14 cellular contexts compared by ENCODE assay signal in genomic region chr4:41209187-41209586, GRCh38. TPM values are rescaled to one million over a fixed set of nuclear protein-coding genes. Genes with fewer than 3 reads are reported as not detected.
DNase-seq lines count a peak whose midpoint lies in the region; ATAC-seq and TF ChIP-seq lines count a peak whose summit lies in the region.
"Had no signal": no experiment of that assay in that cellular context is flagged by ENCODE, and none has a peak within 500 bp of the region (broad histone marks: within the 10 kb centered on the region; RNA-seq: fewer than 3 reads in every experiment).

No MANE protein-coding gene starts in this region.

- H3K27me3 ChIP-seq in mammary epithelial cell (ENCODE audit: insufficient read depth, low read length) (no peaks in the 10 kb centered on the region), foreskin keratinocyte (no peaks in the 10 kb centered on the region), HAP-1 (ENCODE audit: low read depth) (no peaks in the 10 kb centered on the region)
- H3K27me3 ChIP-seq: suprapubic skin had no signal

- no peaks in the 10 kb centered on the region for H3K9me3 ChIP-seq in mammary epithelial cell (replicated peaks; ENCODE audit: insufficient read depth, low read length)
- H3K9me3 ChIP-seq in HAP-1, result no peaks in the 10 kb centered on the region
- H3K9me3 ChIP-seq: suprapubic skin had no signal

- peaks cover 30% of the 10 kb centered on the region for H3K4me1 ChIP-seq in mammary epithelial cell (ENCODE audit: insufficient read depth, low read length)
- peaks cover 16% of the 10 kb centered on the region for H3K4me1 ChIP-seq in foreskin keratinocyte
- H3K4me1 ChIP-seq in HAP-1, result peaks cover 19% of the 10 kb centered on the region

- DNase-seq in A172 (ENCODE audit: low spot score) (peak; percentile 29), HuH-7 (ENCODE audit: low spot score) (peak; percentile 62), mammary epithelial cell (no peak), mesothelial cell of epicardium (ENCODE audit: low spot score in 2 of 2, unreplicated experiment in 2 of 2) (no peak), foreskin keratinocyte (no peak), HAP-1 (ENCODE audit: low spot score in 2 of 2) (no peak), GM10248 (ENCODE audit: extremely low spot score) (no peak)
- DNase-seq: activated CD8-positive, alpha-beta memory T cell treated with anti-CD3 and anti-CD28 coated beads, Interleukin-2, amount 50 U/mL, for 4 hours; Calu3; T-helper 1 cell had no signal

- POLR2A ChIA-PET in GM10248 (lab: Yijun Ruan, JAX), result no interaction called here

- WGBS in mammary epithelial cell (ENCODE audit: low coverage, missing lambda C conversion rate), result 78% methylated on average over 5 of the region's 5 CpGs

- dilution Hi-C loops in mammary epithelial cell (cut with HindIII; ENCODE audit: low sequenced_read_pairs), result loop anchor here (25.0 kb wide), 1 partner anchor 222 kb away; no protein-coding TSS in a partner anchor

- H3K9ac ChIP-seq in mammary epithelial cell (ENCODE audit: insufficient read depth, low read length), result no peak overlapping the region

- H3K79me2 ChIP-seq in mammary epithelial cell (ENCODE audit: insufficient read depth, low read length), result peaks cover 99% of the 10 kb centered on the region

- ATAC-seq in foreskin keratinocyte, result no peak
- ATAC-seq in GM21825 (IDR thresholded peaks at IDR 0.05; ENCODE audit: unreplicated experiment), result no peak
- ATAC-seq: activated CD4-positive, CD25-positive, alpha-beta regulatory T cell treated with anti-CD3 and anti-CD28 coated beads, Interleukin-2, amount 50 U/mL, for 24 hours; activated naive CD4-positive, alpha-beta T cell treated with anti-CD3 and anti-CD28 coated beads, Interleukin-2, amount 50 U/mL, for 72 hours had no signal

- H3K9me3 Mint-ChIP-seq in mesothelial cell of epicardium, result peaks cover 4% of the 10 kb centered on the region
- H3K9me3 Mint-ChIP-seq: activated naive CD4-positive, alpha-beta T cell treated with anti-CD3 and anti-CD28 coated beads, Interleukin-2, amount 50 U/mL, for 72 hours had no signal

- no peaks in the 10 kb centered on the region for H3K36me3 ChIP-seq in mammary epithelial cell (ENCODE audit: insufficient read depth, low read length)
- H3K36me3 ChIP-seq in HAP-1 (replicated peaks), result no peaks in the 10 kb centered on the region
- H3K36me3 ChIP-seq: suprapubic skin had no signal

- CTCF ChIA-PET in mammary epithelial cell (lab: Charles Lee; ENCODE audit: low non-redundant PET), result no interaction called here
- CTCF ChIA-PET in GM10248 (lab: Yijun Ruan, JAX), result interaction anchor here (1.0 to 9.2 kb wide), 4 partner anchors 9 to 230 kb away, joined by 3 to 85 read pairs (median 6); no protein-coding TSS in a partner anchor

- TF ChIP-seq CTCF in mammary epithelial cell (conservative IDR thresholded peaks at IDR 0.05 in 1 of 2, IDR thresholded peaks at IDR 0.05 in 1 of 2; ENCODE audit: extremely low read depth in 1 of 2, insufficient read depth in 1 of 2, low read depth in 1 of 2, low read length in 2 of 2), result no peak
- TF ChIP-seq CTCF in mesothelial cell of epicardium (IDR thresholded peaks at IDR 0.05; ENCODE audit: unreplicated experiment), result no peak
- no peak for TF ChIP-seq CTCF in foreskin keratinocyte (conservative IDR thresholded peaks at IDR 0.05)
- no peak for TF ChIP-seq CTCF in GM10248 (IDR thresholded peaks at IDR 0.05; ENCODE audit: control extremely low read depth, extremely low read depth, low read depth, missing control alignments)

- no peaks in the 10 kb centered on the region for H4K20me1 ChIP-seq in mammary epithelial cell (ENCODE audit: insufficient read depth, low read length)

- no peaks in the 10 kb centered on the region for H3K36me3 Mint-ChIP-seq in mesothelial cell of epicardium

- BruUV-seq in mammary epithelial cell (replicated peaks; lab: Mats Ljungman, UMichigan), result no TSS peak

- H2AFZ ChIP-seq in mammary epithelial cell (ENCODE audit: low read depth, low read length), result no peak overlapping the region

- H3K4me3 Mint-ChIP-seq in mesothelial cell of epicardium, result no peak overlapping the region

- intact Hi-C loops in mammary epithelial cell (cut with micrococcal nuclease), result no loop called here

- H3K4me3 ChIP-seq in mammary epithelial cell (replicated peaks in 1 of 3; ENCODE audit: insufficient read depth in 1 of 3, low read depth in 2 of 3, low read length in 3 of 3), result no peak overlapping the region
- H3K4me3 ChIP-seq in HAP-1, result no peak overlapping the region
- H3K4me3 ChIP-seq: suprapubic skin had no signal

- in situ Hi-C loops in mammary epithelial cell (cut with MboI; ENCODE audit: low sequenced_read_pairs in 2 of 2) (no loop called here), HAP-1 (cut with MboI; ENCODE audit: low sequenced_read_pairs) (loop anchor here (25.0 kb wide), 1 partner anchor 472 kb away; the partner anchor contains the start of gene NSUN7)

- peak overlapping the region; percentile 19 for H3K27ac ChIP-seq in mammary epithelial cell (ENCODE audit: insufficient read depth, low read depth, low read length)
- H3K27ac ChIP-seq in foreskin keratinocyte, result no peak overlapping the region
- H3K27ac ChIP-seq: suprapubic skin had no signal

- H3K4me1 Mint-ChIP-seq in mesothelial cell of epicardium, result peaks cover 40% of the 10 kb centered on the region

- no peaks in the 10 kb centered on the region for H3K27me3 Mint-ChIP-seq in mesothelial cell of epicardium (ENCODE audit: low read depth)

- peak overlapping the region; percentile 1 for H3K4me2 ChIP-seq in mammary epithelial cell (ENCODE audit: insufficient read depth, low read depth, low read length)

- H3K27ac Mint-ChIP-seq in mesothelial cell of epicardium, result peak overlapping the region; percentile 67
- H3K27ac Mint-ChIP-seq: activated naive CD4-positive, alpha-beta T cell treated with anti-CD3 and anti-CD28 coated beads, Interleukin-2, amount 50 U/mL, for 72 hours had no signal

RNA-seq across cellular contexts. Expression of gene APBB2, which starts 5.2 kb away (rescaled TPM):
- total RNA-seq in A172 (2014; rRNA removed; shearing (Covaris generic)), result 49.1 and 56.8 TPM in 2 replicates
- total RNA-seq in mammary epithelial cell, result 10 to 100 TPM; 75.8 to 81.7 TPM
- polyA plus RNA-seq in mammary epithelial cell, result 60.8 TPM
- 74.3 TPM for polyA minus RNA-seq in mammary epithelial cell
- total RNA-seq in mesothelial cell of epicardium, result 56.6 to 63.5 TPM (median 63.2 TPM) in 3 replicates
- 52.4 and 52.6 TPM in 2 replicates for total RNA-seq in foreskin keratinocyte
- 11.3 and 12.1 TPM in 2 replicates for polyA plus RNA-seq in foreskin keratinocyte

RNA-seq across cellular contexts. Expression of gene UCHL1, which starts 47.5 kb away (rescaled TPM):
- 2,111 and 2,441 TPM in 2 replicates for total RNA-seq in A172 (2014; rRNA removed; shearing (Covaris generic))
- total RNA-seq in mammary epithelial cell, result 10 to 100 TPM in 1 of 2 donors, 1 to 10 TPM in 1; 2.3 to 11.3 TPM
- 20.2 TPM for polyA plus RNA-seq in mammary epithelial cell
- 11.2 TPM for polyA minus RNA-seq in mammary epithelial cell
- 161 to 181 TPM (median 163 TPM) in 3 replicates for total RNA-seq in mesothelial cell of epicardium
- total RNA-seq in foreskin keratinocyte, result 5.2 and 7.5 TPM in 2 replicates
- 5.2 and 7.9 TPM in 2 replicates for polyA plus RNA-seq in foreskin keratinocyte

Comparison
In these comparisons a context has a peak if more than half of its experiments do, and no peak if none do; other contexts are left out.
1. DNase-seq: peak in A172 (single experiment) and HuH-7 (single experiment); none in mammary epithelial cell (single experiment), mesothelial cell of epicardium (0 of 2), foreskin keratinocyte (0 of 2), HAP-1 (0 of 2) and GM10248 (single experiment).
2. RNA of gene UCHL1, which starts 47.5 kb away (total RNA-seq): 2,111 to 2,441 TPM in A172 and 161 to 181 TPM in mesothelial cell of epicardium; 2.3 to 11.3 TPM in mammary epithelial cell and 5.2 to 7.5 TPM in foreskin keratinocyte; every median in the first group is over 10 times any median in the second.